In the genomic region with DNA sequence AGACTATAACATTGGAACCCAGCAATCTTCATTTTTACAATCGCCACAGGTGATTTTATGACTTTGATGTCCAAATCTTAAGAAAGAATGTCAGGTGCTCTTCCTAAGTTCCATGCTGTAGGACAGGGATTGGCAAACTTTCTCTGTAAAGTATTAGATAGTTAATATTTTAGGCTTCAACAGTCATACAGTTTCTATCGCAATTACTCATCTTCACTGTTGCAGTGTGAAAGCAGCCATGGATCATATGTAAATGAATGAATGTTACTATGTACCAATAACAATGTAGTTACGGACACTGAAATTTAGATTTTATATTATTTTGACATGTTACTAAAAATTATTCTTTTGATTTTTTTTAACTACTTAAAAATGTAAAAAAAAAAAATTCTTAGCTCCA, we compare ENCODE assay signal across 14 cellular contexts.
"Had no signal": no experiment of that assay in that cellular context is flagged by ENCODE, and none has a peak within 500 bp of the region (broad histone marks: within the 10 kb centered on the region; RNA-seq: fewer than 3 reads in every experiment).

No MANE protein-coding gene starts in this region.

- H3K4me3 Mint-ChIP-seq: activated naive CD8-positive, alpha-beta T cell treated with anti-CD3 and anti-CD28 coated beads, Interleukin-2, amount 10 ng/mL, durations not matched to agents 7 days and 5 days; brain; central memory CD8-positive, alpha-beta T cell had no signal

- H3K27ac Mint-ChIP-seq: activated naive CD8-positive, alpha-beta T cell treated with anti-CD3 and anti-CD28 coated beads, Interleukin-2, amount 10 ng/mL, durations not matched to agents 7 days and 5 days; brain had no signal

- H3K9me3 Mint-ChIP-seq: central memory CD8-positive, alpha-beta T cell had no signal

- H3K27me3 Mint-ChIP-seq: central memory CD8-positive, alpha-beta T cell had no signal

- H3K36me3 Mint-ChIP-seq: activated naive CD8-positive, alpha-beta T cell treated with anti-CD3 and anti-CD28 coated beads, Interleukin-2, amount 10 ng/mL, durations not matched to agents 7 days and 5 days; brain had no signal

- ATAC-seq: activated CD4-positive, CD25-positive, alpha-beta regulatory T cell treated with anti-CD3 and anti-CD28 coated beads, Interleukin-2, amount 50 U/mL, for 24 hours; esophagus mucosa; left lobe of liver; upper lobe of right lung had no signal

- H3K4me1 Mint-ChIP-seq: activated naive CD8-positive, alpha-beta T cell treated with anti-CD3 and anti-CD28 coated beads, Interleukin-2, amount 10 ng/mL, durations not matched to agents 7 days and 5 days; brain; central memory CD8-positive, alpha-beta T cell had no signal

- DNase-seq: activated naive CD4-positive, alpha-beta T cell; activated naive CD8-positive, alpha-beta T cell treated with anti-CD3 and anti-CD28 coated beads, Interleukin-2, amount 10 ng/mL, durations not matched to agents 7 days and 5 days; activated T-cell treated with anti-CD3 and anti-CD28 coated beads for 4 hours; hippocampal formation; midbrain; sigmoid colon; spleen; stimulated activated CD4-positive, alpha-beta T cell treated with anti-CD3 and anti-CD28 coated beads, Interleukin-1b, Interleukin-23, amount 100 ng/mL, for 48 hours; upper lobe of right lung had no signal
